ENCODE assay signal across 20 cellular contexts in the genomic region with DNA sequence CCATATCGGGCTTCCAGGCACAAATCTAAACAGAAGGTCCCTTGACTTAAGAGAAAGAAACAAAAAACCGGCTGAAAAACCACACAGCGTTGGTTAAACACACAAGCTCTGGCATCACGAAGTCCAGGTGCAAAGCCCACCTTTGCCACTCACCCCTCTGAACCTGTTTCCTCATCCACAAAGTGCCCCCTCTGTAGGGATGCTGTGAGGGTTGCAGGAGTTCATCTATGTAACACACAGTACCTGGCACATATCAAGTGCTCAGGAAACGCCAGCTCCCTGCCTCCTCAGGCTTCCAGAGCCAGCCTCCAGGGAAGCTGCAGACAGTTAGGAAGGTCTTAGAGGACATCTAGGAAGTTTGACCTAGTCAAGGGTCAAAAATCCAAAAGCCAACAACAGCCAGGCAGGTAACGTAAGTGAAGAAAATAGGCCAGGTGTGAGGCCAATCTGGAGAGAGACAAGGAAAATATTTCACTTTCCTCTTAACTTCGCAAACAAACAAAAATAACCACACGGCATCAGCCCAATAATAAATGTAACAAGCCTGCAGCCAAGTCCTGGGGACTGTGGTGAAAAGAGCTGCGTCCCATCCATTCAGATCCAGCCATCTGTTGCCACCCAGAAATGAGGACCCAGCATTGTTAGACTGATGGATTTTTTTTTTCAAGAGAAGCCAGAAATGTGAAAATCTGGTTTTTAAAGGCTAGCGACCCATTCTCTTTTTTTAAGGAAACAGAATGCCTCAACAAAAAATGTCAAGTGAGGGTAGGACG. TPM values are rescaled to one million over a fixed set of nuclear protein-coding genes. Genes with fewer than 3 reads are reported as not detected.
"Had no signal": no experiment of that assay in that cellular context is flagged by ENCODE, and none has a peak within 500 bp of the region (broad histone marks: within the 10 kb centered on the region; RNA-seq: fewer than 3 reads in every experiment).

No MANE protein-coding gene starts in this region.

- H3K4me1 ChIP-seq: body of pancreas, colonic mucosa, foreskin keratinocyte, lower lobe of right lung, prostate gland, right atrium auricular region, tibial nerve had no signal

- H3K9me3 Mint-ChIP-seq: activated naive CD8-positive, alpha-beta T cell treated with anti-CD3 and anti-CD28 coated beads, Interleukin-2, amount 10 ng/mL, durations not matched to agents 7 days and 5 days; nephron; T-helper 2 cell treated with Interferon-gamma antibody and Interleukin-4, amounts not matched to agents 5 μg/mL and 100 μg/mL, for 36 hours had no signal

- H3K9me3 ChIP-seq: body of pancreas, colonic mucosa, lower lobe of right lung, prostate gland, right atrium auricular region, tibial nerve had no signal

- ATAC-seq: activated CD4-positive, alpha-beta T cell treated with anti-CD3 and anti-CD28 coated beads for 36 hours; body of pancreas; foreskin keratinocyte; lower lobe of right lung; stimulated activated naive CD8-positive, alpha-beta T cell treated with anti-CD3 and anti-CD28 coated beads, Interleukin-15, Interleukin-2, amounts not matched to agents 100 U/mL and 50 U/mL, for 24 hours had no signal

- H3K4me3 ChIP-seq: body of pancreas, colonic mucosa, lower lobe of right lung, prostate gland, right atrium auricular region, tibial nerve had no signal

- H3K27me3 ChIP-seq: body of pancreas, colonic mucosa, foreskin keratinocyte, right atrium auricular region, tibial nerve had no signal

- H3K27ac ChIP-seq: body of pancreas, colonic mucosa, foreskin keratinocyte, lower lobe of right lung, prostate gland, right atrium auricular region, tibial nerve had no signal

- H3K4me1 Mint-ChIP-seq: activated CD4-positive, alpha-beta T cell treated with anti-CD3 and anti-CD28 coated beads for 36 hours; nephron had no signal

- H3K4me3 Mint-ChIP-seq: activated CD4-positive, alpha-beta T cell treated with anti-CD3 and anti-CD28 coated beads for 36 hours; activated naive CD8-positive, alpha-beta T cell treated with anti-CD3 and anti-CD28 coated beads, Interleukin-2, amount 10 ng/mL, durations not matched to agents 7 days and 5 days; T-helper 2 cell treated with Interferon-gamma antibody and Interleukin-4, amounts not matched to agents 5 μg/mL and 100 μg/mL, for 36 hours had no signal

- H3K27ac Mint-ChIP-seq: activated CD4-positive, alpha-beta T cell treated with anti-CD3 and anti-CD28 coated beads for 36 hours; activated naive CD8-positive, alpha-beta T cell treated with anti-CD3 and anti-CD28 coated beads, Interleukin-2, amount 10 ng/mL, durations not matched to agents 7 days and 5 days; T-helper 2 cell treated with Interferon-gamma antibody and Interleukin-4, amounts not matched to agents 5 μg/mL and 100 μg/mL, for 36 hours had no signal

- H3K27me3 Mint-ChIP-seq: activated CD4-positive, alpha-beta T cell treated with anti-CD3 and anti-CD28 coated beads for 36 hours; activated naive CD8-positive, alpha-beta T cell treated with anti-CD3 and anti-CD28 coated beads, Interleukin-2, amount 10 ng/mL, durations not matched to agents 7 days and 5 days had no signal

- DNase-seq: activated CD4-positive, alpha-beta T cell treated with anti-CD3 and anti-CD28 coated beads for 36 hours; activated CD4-positive, alpha-beta T cell treated with anti-CD3 and anti-CD28 coated beads, Interleukin-2, amount 50 U/mL, for 48 hours; activated naive CD8-positive, alpha-beta T cell treated with anti-CD3 and anti-CD28 coated beads, Interleukin-2, amount 10 ng/mL, durations not matched to agents 7 days and 5 days; body of pancreas; caudate nucleus; colonic mucosa; foreskin keratinocyte; glutamatergic neuron; lower lobe of right lung; occipital lobe; stimulated activated naive CD8-positive, alpha-beta T cell treated with anti-CD3 and anti-CD28 coated beads, Interleukin-15, Interleukin-2, amounts not matched to agents 100 U/mL and 50 U/mL, for 24 hours; substantia nigra had no signal

RNA-seq across cellular contexts. Expression of a gene that starts 17.2 kb away (rescaled TPM):
- total RNA-seq: colonic mucosa, epithelial cell of proximal tubule, fibroblast of lung, lower lobe of right lung, occipital lobe, right atrium auricular region, skeletal muscle tissue, tibial nerve had no signal
